13 cellular contexts compared by ENCODE assay signal in the genomic region with DNA sequence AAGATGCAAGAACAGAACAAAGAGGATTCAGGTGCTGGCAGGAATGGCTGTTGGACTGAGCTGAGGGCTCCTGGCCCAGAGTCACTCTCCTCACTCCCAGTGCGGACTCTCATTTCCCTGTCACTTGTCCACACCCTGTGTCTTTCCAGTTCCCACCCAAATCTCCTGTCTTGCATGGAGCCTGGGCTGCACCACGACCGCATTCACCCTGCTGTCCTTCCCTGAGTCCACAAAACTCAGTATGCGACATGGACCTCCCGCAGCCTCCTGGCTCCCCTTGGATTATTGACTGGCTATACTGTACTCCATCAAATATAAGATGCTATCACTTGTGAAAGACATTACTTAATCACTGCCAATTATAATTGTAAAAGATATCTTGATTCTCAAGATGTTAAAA. TPM values are rescaled to one million over a fixed set of nuclear protein-coding genes. Genes with fewer than 3 reads are reported as not detected.
A peak's percentile ranks its signal among the peaks of the same experiment; 100 is the strongest.
DNase-seq lines count a peak whose midpoint lies in the region; ATAC-seq lines count a peak whose summit lies in the region.
"Had no signal": no experiment of that assay in that cellular context is flagged by ENCODE, and none has a peak within 500 bp of the region (broad histone marks: within the 10 kb centered on the region; RNA-seq: fewer than 3 reads in every experiment).

No MANE protein-coding gene starts in this region.

- H3K36me3 Mint-ChIP-seq in activated naive CD8-positive, alpha-beta T cell, result no peaks in the 10 kb centered on the region
- H3K36me3 Mint-ChIP-seq in activated naive CD8-positive, alpha-beta T cell treated with anti-CD3 and anti-CD28 coated beads for 36 hours, result no peaks in the 10 kb centered on the region
- no peaks in the 10 kb centered on the region for H3K36me3 Mint-ChIP-seq in activated CD8-positive, alpha-beta memory T cell treated with anti-CD3 and anti-CD28 coated beads, Interleukin-2, amount 10 ng/mL, durations not matched to agents 7 days and 5 days

- ATAC-seq in activated CD8-positive, alpha-beta memory T cell treated with anti-CD3 and anti-CD28 coated beads, Interleukin-2, amount 10 ng/mL, durations not matched to agents 7 days and 5 days, result no peak
- ATAC-seq in left lobe of liver (no peak), left ventricle myocardium superior (no peak)

- H3K4me1 Mint-ChIP-seq in activated naive CD8-positive, alpha-beta T cell (ENCODE audit: low read depth), result peaks cover 43% of the 10 kb centered on the region
- peaks cover 50% of the 10 kb centered on the region for H3K4me1 Mint-ChIP-seq in activated naive CD8-positive, alpha-beta T cell treated with anti-CD3 and anti-CD28 coated beads for 36 hours
- peaks cover 42% of the 10 kb centered on the region for H3K4me1 Mint-ChIP-seq in activated CD8-positive, alpha-beta memory T cell treated with anti-CD3 and anti-CD28 coated beads, Interleukin-2, amount 10 ng/mL, durations not matched to agents 7 days and 5 days

- H3K9me3 Mint-ChIP-seq in activated naive CD8-positive, alpha-beta T cell (ENCODE audit: low read depth), result no peaks in the 10 kb centered on the region
- H3K9me3 Mint-ChIP-seq in activated naive CD8-positive, alpha-beta T cell treated with anti-CD3 and anti-CD28 coated beads for 36 hours, result no peaks in the 10 kb centered on the region
- H3K9me3 Mint-ChIP-seq in activated CD8-positive, alpha-beta memory T cell treated with anti-CD3 and anti-CD28 coated beads, Interleukin-2, amount 10 ng/mL, durations not matched to agents 7 days and 5 days (ENCODE audit: low read depth), result no peaks in the 10 kb centered on the region
- H3K9me3 Mint-ChIP-seq: H9 had no signal

- intact Hi-C loops in left ventricle myocardium superior (cut with micrococcal nuclease), result no loop called here

- H3K27ac Mint-ChIP-seq in activated naive CD8-positive, alpha-beta T cell, result peak overlapping the region; percentile 29
- no peak overlapping the region for H3K27ac Mint-ChIP-seq in activated naive CD8-positive, alpha-beta T cell treated with anti-CD3 and anti-CD28 coated beads for 36 hours
- no peak overlapping the region for H3K27ac Mint-ChIP-seq in activated CD8-positive, alpha-beta memory T cell treated with anti-CD3 and anti-CD28 coated beads, Interleukin-2, amount 10 ng/mL, durations not matched to agents 7 days and 5 days

- peaks cover 4% of the 10 kb centered on the region for H3K27me3 Mint-ChIP-seq in activated naive CD8-positive, alpha-beta T cell
- peaks cover 9% of the 10 kb centered on the region for H3K27me3 Mint-ChIP-seq in activated naive CD8-positive, alpha-beta T cell treated with anti-CD3 and anti-CD28 coated beads for 36 hours
- H3K27me3 Mint-ChIP-seq in activated CD8-positive, alpha-beta memory T cell treated with anti-CD3 and anti-CD28 coated beads, Interleukin-2, amount 10 ng/mL, durations not matched to agents 7 days and 5 days, result peaks cover 64% of the 10 kb centered on the region

- no peak for DNase-seq in activated naive CD8-positive, alpha-beta T cell treated with anti-CD3 and anti-CD28 coated beads for 36 hours
- DNase-seq in activated CD8-positive, alpha-beta memory T cell treated with anti-CD3 and anti-CD28 coated beads, Interleukin-2, amount 10 ng/mL, durations not matched to agents 7 days and 5 days, result peak; percentile 34
- DNase-seq in left lobe of liver (ENCODE audit: low spot score) (peak; percentile 36), DMS114 treated with DMSO at 0.1 percent for 48 hours (lab: John Stamatoyannopoulos, UW; ENCODE audit: unreplicated experiment) (no peak), left ventricle myocardium superior (no peak), superior temporal gyrus (ENCODE audit: extremely low spot score) (no peak)
- DNase-seq: C1 segment of cervical spinal cord, NCI-H1092 treated with DMSO at 0.1 percent for 48 hours, NCI-H2171, PC-9, SIG-M5 had no signal

- CTCF ChIA-PET in activated CD8-positive, alpha-beta memory T cell treated with anti-CD3 and anti-CD28 coated beads, Interleukin-2, amount 10 ng/mL, durations not matched to agents 7 days and 5 days (lab: Charles Lee), result interaction anchor here (1.5 to 3.8 kb wide), 8 partner anchors 9 to 125 kb away, joined by 3 to 29 read pairs (median 6); no protein-coding TSS in a partner anchor

- H3K4me3 Mint-ChIP-seq in activated naive CD8-positive, alpha-beta T cell, result no peak overlapping the region
- no peak overlapping the region for H3K4me3 Mint-ChIP-seq in activated naive CD8-positive, alpha-beta T cell treated with anti-CD3 and anti-CD28 coated beads for 36 hours
- no peak overlapping the region for H3K4me3 Mint-ChIP-seq in activated CD8-positive, alpha-beta memory T cell treated with anti-CD3 and anti-CD28 coated beads, Interleukin-2, amount 10 ng/mL, durations not matched to agents 7 days and 5 days

RNA-seq across cellular contexts. Expression of a gene that starts 2.5 kb away (rescaled TPM):
- 10 to 100 TPM; 69.9 to 73.6 TPM for total RNA-seq in activated naive CD8-positive, alpha-beta T cell treated with anti-CD3 and anti-CD28 coated beads for 36 hours
- 100 to 1,000 TPM in 1 of 2 experiments, 10 to 100 TPM in 1; 65.1 to 115 TPM for total RNA-seq in activated CD8-positive, alpha-beta memory T cell treated with anti-CD3 and anti-CD28 coated beads, Interleukin-2, amount 10 ng/mL, durations not matched to agents 7 days and 5 days
- 14.2 TPM for total RNA-seq in left lobe of liver
- total RNA-seq in left ventricle myocardium superior, result 28.8 TPM

Comparison
In these comparisons a context has a peak if more than half of its experiments do, and no peak if none do; other contexts are left out.
1. DNase-seq: peak in activated CD8-positive, alpha-beta memory T cell treated with anti-CD3 and anti-CD28 coated beads, Interleukin-2, amount 10 ng/mL, durations not matched to agents 7 days and 5 days (single experiment) and left lobe of liver (single experiment); none in activated naive CD8-positive, alpha-beta T cell treated with anti-CD3 and anti-CD28 coated beads for 36 hours (single experiment), DMS114 treated with DMSO at 0.1 percent for 48 hours (single experiment), left ventricle myocardium superior (single experiment) and superior temporal gyrus (single experiment).